18 cellular contexts compared by ENCODE assay signal in genomic region chr17:49054342-49055092, GRCh38. TPM values are rescaled to one million over a fixed set of nuclear protein-coding genes. Genes with fewer than 3 reads are reported as not detected.
"Had no signal": no experiment of that assay in that cellular context is flagged by ENCODE, and none has a peak within 500 bp of the region (broad histone marks: within the 10 kb centered on the region; RNA-seq: fewer than 3 reads in every experiment).

No MANE protein-coding gene starts in this region.

- H3K27me3 Mint-ChIP-seq: activated naive CD4-positive, alpha-beta T cell treated with anti-CD3 and anti-CD28 coated beads, Interleukin-2, amount 50 U/mL, for 24 hours had no signal

- H3K27ac Mint-ChIP-seq: activated B cell treated with CpG ODN at 0.5 μM for 24 hours; activated CD8-positive, alpha-beta T cell treated with anti-CD3 and anti-CD28 coated beads for 36 hours; activated naive CD4-positive, alpha-beta T cell treated with anti-CD3 and anti-CD28 coated beads, Interleukin-2, amount 50 U/mL, for 24 hours had no signal

- H3K9me3 Mint-ChIP-seq: activated B cell treated with CpG ODN at 0.5 μM for 24 hours; activated CD8-positive, alpha-beta T cell treated with anti-CD3 and anti-CD28 coated beads for 36 hours; activated naive CD4-positive, alpha-beta T cell treated with anti-CD3 and anti-CD28 coated beads, Interleukin-2, amount 50 U/mL, for 24 hours; naive B cell had no signal

- ATAC-seq: activated CD8-positive, alpha-beta T cell treated with anti-CD3 and anti-CD28 coated beads for 36 hours; left colon had no signal

- H3K27me3 ChIP-seq: colonic mucosa had no signal

- H3K4me3 Mint-ChIP-seq: activated B cell treated with CpG ODN at 0.5 μM for 24 hours; activated CD8-positive, alpha-beta T cell treated with anti-CD3 and anti-CD28 coated beads for 36 hours; activated naive CD4-positive, alpha-beta T cell treated with anti-CD3 and anti-CD28 coated beads, Interleukin-2, amount 50 U/mL, for 24 hours; naive B cell had no signal

- H3K4me1 Mint-ChIP-seq: activated B cell treated with CpG ODN at 0.5 μM for 24 hours; activated naive CD4-positive, alpha-beta T cell treated with anti-CD3 and anti-CD28 coated beads, Interleukin-2, amount 50 U/mL, for 24 hours; naive B cell had no signal

- H3K9me3 ChIP-seq: adrenal gland, colonic mucosa, esophagus squamous epithelium, neutrophil had no signal

- H3K4me1 ChIP-seq: adrenal gland, colonic mucosa, esophagus squamous epithelium, parathyroid adenoma had no signal

- H3K4me3 ChIP-seq: adrenal gland, colonic mucosa, esophagus squamous epithelium had no signal

- H3K36me3 ChIP-seq: adrenal gland, colonic mucosa, esophagus squamous epithelium, neutrophil had no signal

- H3K9ac ChIP-seq: parathyroid adenoma had no signal

- H3K36me3 Mint-ChIP-seq: activated naive CD4-positive, alpha-beta T cell treated with anti-CD3 and anti-CD28 coated beads, Interleukin-2, amount 50 U/mL, for 24 hours; naive B cell had no signal

- DNase-seq: activated B cell treated with CpG ODN at 0.5 μM for 24 hours; activated CD4-positive, alpha-beta T cell treated with anti-CD3 and anti-CD28 coated beads for 48 hours; activated CD8-positive, alpha-beta T cell treated with anti-CD3 and anti-CD28 coated beads for 36 hours; activated effector memory CD4-positive, alpha-beta T cell treated with anti-CD3 and anti-CD28 coated beads, Interleukin-2, amount 50 U/mL, for 16 hours; activated T-cell treated with anti-CD3 and anti-CD28 coated beads, Interleukin-2, amount 50 U/mL, for 48 hours; adrenal gland; caudate nucleus; colonic mucosa; esophagus squamous epithelium; left colon; naive B cell; stimulated activated CD4-positive, alpha-beta T cell treated with anti-CD3 and anti-CD28 coated beads, Interleukin-4, amount 100 ng/mL, for 4 hours; stimulated activated CD8-positive, alpha-beta memory T cell treated with anti-CD3 and anti-CD28 coated beads, Interleukin-4, amount 100 ng/mL, for 48 hours; stimulated activated naive CD4-positive, alpha-beta T cell treated with Interleukin-2 at 50 U/mL for 16 hours; trophoblast cell had no signal

- H3K27ac ChIP-seq: adrenal gland, colonic mucosa, esophagus squamous epithelium, neutrophil, parathyroid adenoma had no signal

RNA-seq across cellular contexts. Expression of gene IGF2BP1, which starts 57.3 kb away (rescaled TPM):
- total RNA-seq: esophagus squamous epithelium had no signal
